8 cellular contexts compared by ENCODE assay signal in genomic region chr3:125374501-125374995, GRCh38. TPM values are rescaled to one million over a fixed set of nuclear protein-coding genes. Genes with fewer than 3 reads are reported as not detected.
DNase-seq lines count a peak whose midpoint lies in the region; ATAC-seq, FAIRE-seq and TF ChIP-seq lines count a peak whose summit lies in the region.

No MANE protein-coding gene starts in this region.

- TF ChIP-seq CTCF in GM12878 (IDR thresholded peaks at IDR 0.05 in 2 of 3, conservative IDR thresholded peaks at IDR 0.05 in 1 of 3; ENCODE audit: control insufficient read depth in 2 of 3, extremely low read depth in 1 of 3, insufficient read depth in 1 of 3, low read depth in 3 of 3, low read length in 3 of 3) = no peak

- POLR2A ChIA-PET in GM12878 (lab: Charles Lee) = interaction anchor here (0.6 to 1.7 kb wide), 3 partner anchors 14 to 18 kb away, joined by 3 to 6 read pairs (median 6); no protein-coding TSS in a partner anchor

- SMC1A ChIA-PET in GM12878 (lab: Charles Lee; ENCODE audit: uncharacterized antibody, unreplicated experiment) = interaction anchor here (1.1 to 1.7 kb wide), 5 partner anchors 9 to 211 kb away, joined by 3 to 5 read pairs (median 4); no protein-coding TSS in a partner anchor

- RAD21 ChIA-PET in GM12878 (lab: Charles Lee; ENCODE audit: unreplicated experiment) = interaction anchor here (0.9 to 2.4 kb wide), 4 partner anchors 64 to 441 kb away, joined by 3 to 11 read pairs (median 4); partner anchors contain the start of gene MUC13

- under 1% methylated on average over 8 of the region's 26 CpGs for WGBS in GM12878 (ENCODE audit: insufficient coverage, insufficient replicate concordance, low lambda C conversion rate, missing lambda C conversion rate)

- intact Hi-C loops in GM12878 (cut with micrococcal nuclease; ENCODE audit: unreplicated experiment) = no loop called here

- peak overlapping the region; percentile 89 for H3K4me2 ChIP-seq in GM12878 (ENCODE audit: control insufficient read depth, insufficient read depth)

- peak overlapping the region; percentile 20; the same call in 1 of the 2 replicates for H3K27ac ChIP-seq in ACC112 (ENCODE audit: low read depth, low read length)
- H3K27ac ChIP-seq in GM12878 (ENCODE audit: control insufficient read depth, insufficient read depth) = peak overlapping the region; percentile 78

- ATAC-seq in HG03342 (IDR thresholded peaks at IDR 0.05; ENCODE audit: unreplicated experiment) = peak; percentile 30
- peak; percentile 61 for ATAC-seq in GM12878
- ATAC-seq in HG03460 (IDR thresholded peaks at IDR 0.05; ENCODE audit: unreplicated experiment) = no peak

- BruUV-seq in GM12878 (replicated peaks; lab: Mats Ljungman, UMichigan) = no TSS peak

- TF ChIP-seq EP300 in GM12878 (IDR thresholded peaks at IDR 0.05; ENCODE audit: borderline replicate concordance in 1 of 2, control insufficient read depth in 1 of 2, low read depth in 2 of 2, low read length in 2 of 2) = no peak

- H4K20me1 ChIP-seq in GM12878 (ENCODE audit: control insufficient read depth, insufficient read depth) = no peaks in the 10 kb centered on the region

- no peaks in the 10 kb centered on the region; the same call in 2 of the 3 replicates for H3K9me3 ChIP-seq in GM12878 (replicated peaks; ENCODE audit: control insufficient read depth, insufficient read depth, low read length)

- peak; percentile 39 for DNase-seq in GM18507 (ENCODE audit: extremely low spot score, insufficient read length, low read depth)
- DNase-seq in SK-N-DZ (ENCODE audit: low spot score) = peak; percentile 55
- no peak for DNase-seq in GM12878 (ENCODE audit: low read depth, low spot score)
- DNase-seq in iPS DF 19.7 (ENCODE audit: low read depth, low spot score) = peak; percentile 35
- DNase-seq in retina = peak; percentile 74

- in situ Hi-C loops in GM12878 (cut with MboI) = no loop called here

- H3K36me3 ChIP-seq in ACC112 (ENCODE audit: insufficient read depth, low read length) (no peaks in the 10 kb centered on the region; the same call in 1 of the 2 replicates), GM12878 (ENCODE audit: control insufficient read depth in 2 of 2, insufficient read depth in 2 of 2, low read length in 1 of 2) (no peaks in the 10 kb centered on the region)

- FAIRE-seq in GM18507 (lab: Jason Lieb, UNC) (peak; percentile 36), GM12878 (lab: Jason Lieb, UNC) (no peak)

- H3K27me3 ChIP-seq in ACC112 (ENCODE audit: insufficient read depth, low read length) = no peaks in the 10 kb centered on the region
- H3K27me3 ChIP-seq in GM12878 (replicated peaks in 1 of 2; ENCODE audit: control insufficient read depth in 2 of 2, insufficient read depth in 2 of 2, low read length in 1 of 2) = no peaks in the 10 kb centered on the region

- H3K4me1 ChIP-seq in ACC112 (ENCODE audit: control insufficient read depth, insufficient read depth, low read length, unreplicated experiment) (peaks cover 16% of the 10 kb centered on the region), GM12878 (ENCODE audit: control insufficient read depth, insufficient read depth, low read length) (no peaks in the 10 kb centered on the region; the same call in 1 of the 2 replicates)

- H3K4me3 ChIP-seq in ACC112 (ENCODE audit: low read depth, low read length) (peak overlapping the region; percentile 87), GM12878 (peak overlapping the region; percentile 90)

- H2AFZ ChIP-seq in ACC112 (ENCODE audit: low read length, unreplicated experiment) (peak overlapping the region; percentile 20), GM12878 (ENCODE audit: control insufficient read depth, low read depth, low read length) (peak overlapping the region; percentile 4; the same call in 1 of the 2 replicates)

- H3K79me2 ChIP-seq in ACC112 (ENCODE audit: control insufficient read depth, insufficient read depth, low read length, unreplicated experiment) = peaks cover 56% of the 10 kb centered on the region
- H3K79me2 ChIP-seq in GM12878 (ENCODE audit: control insufficient read depth, insufficient read depth, low read length) = peaks cover 60% of the 10 kb centered on the region

- H3K9ac ChIP-seq in GM12878 (ENCODE audit: control insufficient read depth, insufficient read depth, low read length) = peak overlapping the region; percentile 88

- no peak; the same call in 1 of the 2 replicates for TF ChIP-seq POLR2A in GM12878 (IDR thresholded peaks at IDR 0.05; ENCODE audit: low read depth, low read length)

- CTCF ChIA-PET in GM12878 (lab: Yijun Ruan, JAX) = interaction anchor here (0.6 to 1.0 kb wide), 4 partner anchors 8 to 158 kb away, joined by 3 to 4 read pairs (median 3); no protein-coding TSS in a partner anchor

- no peak for TF ChIP-seq RAD21 in GM12878 (IDR thresholded peaks at IDR 0.05; ENCODE audit: insufficient read depth, low read depth, low read length)

TF ChIP-seq in GM12878, 131 proteins besides CTCF, POLR2A, EP300 and RAD21:
- TF ChIP-seq IRF3 (IDR thresholded peaks at IDR 0.05) = no peak
- no peak for TF ChIP-seq BCL11A (IDR thresholded peaks at IDR 0.05; ENCODE audit: low read depth, low read length)
- TF ChIP-seq BACH1 (IDR thresholded peaks at IDR 0.05; ENCODE audit: borderline replicate concordance) = 0 out of 2 replicates have a peak, but pooled peaks have one; percentile 30
- TF ChIP-seq EGR1 (IDR thresholded peaks at IDR 0.05; ENCODE audit: borderline replicate concordance in 1 of 2, low read depth in 2 of 2, low read length in 2 of 2) = peak in 1 of 2 experiments; percentile 80; a peak in 1 of 3 replicates
- TF ChIP-seq IKZF2 (IDR thresholded peaks at IDR 0.05) = peak; percentile 20 to 30; a peak in 2 of 4 replicates
- TF ChIP-seq STAT3 (IDR thresholded peaks at IDR 0.05; ENCODE audit: low read depth, low read length) = no peak
- peak; percentile 90 for TF ChIP-seq HDGF (IDR thresholded peaks at IDR 0.05)
- peak; percentile 19 for TF ChIP-seq NBN (IDR thresholded peaks at IDR 0.05)
- TF ChIP-seq, protein P1, sequence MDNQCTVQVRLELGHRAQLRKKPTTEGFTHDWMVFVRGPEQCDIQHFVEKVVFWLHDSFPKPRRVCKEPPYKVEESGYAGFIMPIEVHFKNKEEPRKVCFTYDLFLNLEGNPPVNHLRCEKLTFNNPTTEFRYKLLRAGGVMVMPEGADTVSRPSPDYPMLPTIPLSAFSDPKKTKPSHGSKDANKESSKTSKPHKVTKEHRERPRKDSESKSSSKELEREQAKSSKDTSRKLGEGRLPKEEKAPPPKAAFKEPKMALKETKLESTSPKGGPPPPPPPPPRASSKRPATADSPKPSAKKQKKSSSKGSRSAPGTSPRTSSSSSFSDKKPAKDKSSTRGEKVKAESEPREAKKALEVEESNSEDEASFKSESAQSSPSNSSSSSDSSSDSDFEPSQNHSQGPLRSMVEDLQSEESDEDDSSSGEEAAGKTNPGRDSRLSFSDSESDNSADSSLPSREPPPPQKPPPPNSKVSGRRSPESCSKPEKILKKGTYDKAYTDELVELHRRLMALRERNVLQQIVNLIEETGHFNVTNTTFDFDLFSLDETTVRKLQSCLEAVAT (IDR thresholded peaks at IDR 0.05) = no peak

RNA-seq across cellular contexts. Expression of gene ZNF148, which starts 0.6 kb away (rescaled TPM):
- polyA plus RNA-seq in SK-N-DZ (2014; cell fraction: cytosol; rRNA removed) = 6.4 and 7.6 TPM in 2 replicates
- 4.4 and 5.2 TPM in 2 replicates for polyA plus RNA-seq in SK-N-DZ (2014; cell fraction: nucleus; rRNA removed)
- 74.2 and 78.6 TPM in 2 replicates for total RNA-seq in GM12878 (2013; cell fraction: nucleolus; rRNA removed)
- total RNA-seq in GM12878 (2014; rRNA removed) (21.7 and 23.9 TPM in 2 replicates), GM12878 (2014; rRNA removed; fragmentation: Illumina TruSeq; extraction: Trizol) (30.1 and 31.6 TPM in 2 replicates), GM12878 (2021) (37.0 and 39.2 TPM in 2 replicates)
- polyA plus RNA-seq in GM12878 (2011; ENCODE audit: low read depth) = 31.6 TPM
- polyA plus RNA-seq in GM12878 (2011; rRNA removed) (29.7 and 39.2 TPM in 2 replicates), GM12878 (2014; fragmentation: Illumina TruSeq; extraction: Trizol) (23.7 and 26.8 TPM in 2 replicates), GM12878 (2014; fragmentation: Nextera tagmentation; extraction: Ambion mirVana) (1 to 10 TPM; 8.6 to 9.4 TPM), GM12878 (2014; rRNA removed) (10.1 and 11.2 TPM in 2 replicates), GM12878 (2016; fragmentation: Nextera tagmentation; extraction: Ambion mirVana) (10 to 100 TPM; 37.0 to 40.4 TPM)
- polyA plus RNA-seq in GM12878 (2011; cell fraction: cytosol; rRNA removed) = 12.4 and 14.0 TPM in 2 replicates
- polyA plus RNA-seq in GM12878 (2011; cell fraction: nucleus; rRNA removed) = 13.7 and 17.3 TPM in 2 replicates
- 13.8 and 17.8 TPM in 2 replicates for polyA plus RNA-seq in GM12878 (2012)
- polyA minus RNA-seq in GM12878 (2011; rRNA and poly(A)+ RNA removed) = 76.1 and 200 TPM in 2 replicates
- 26.6 and 27.9 TPM in 2 replicates for polyA minus RNA-seq in GM12878 (2011; cell fraction: cytosol; rRNA and poly(A)+ RNA removed)
- 29.4 and 38.2 TPM in 2 replicates for polyA minus RNA-seq in GM12878 (2011; cell fraction: nucleus; rRNA and poly(A)+ RNA removed)
